In genomic region chr7:111486472-111487142, GRCh38 we compare ENCODE assay signal across 8 cellular contexts.
DNase-seq lines count a peak whose midpoint lies in the region; ATAC-seq, FAIRE-seq and TF ChIP-seq lines count a peak whose summit lies in the region.

No MANE protein-coding gene starts in this region.

- ATAC-seq in HG03066 (IDR thresholded peaks at IDR 0.05; ENCODE audit: low read depth, unreplicated experiment), result peak; percentile 71

- CTCF ChIA-PET in A673 (lab: Charles Lee), result no interaction called here

- H3K4me3 Mint-ChIP-seq in astrocyte (ENCODE audit: unreplicated experiment), result no peak overlapping the region

- H3K4me3 ChIP-seq in A673 (ENCODE audit: low read depth, low read length, poor library complexity, severe bottlenecking), result no peak overlapping the region
- no peak overlapping the region for H3K4me3 ChIP-seq in GM12864 (ENCODE audit: low read depth, low read length)
- no peak overlapping the region for H3K4me3 ChIP-seq in astrocyte (ENCODE audit: insufficient read depth, low read depth, low read length)
- no peak overlapping the region for H3K4me3 ChIP-seq in tibial nerve

- H3K36me3 Mint-ChIP-seq in astrocyte (ENCODE audit: low read depth, unreplicated experiment), result no peaks in the 10 kb centered on the region

- FAIRE-seq in astrocyte (lab: Jason Lieb, UNC), result peak; percentile 89

- no peak overlapping the region for H3K27ac ChIP-seq in A673 (ENCODE audit: low read depth, low read length, poor library complexity, severe bottlenecking)
- H3K27ac ChIP-seq in astrocyte (ENCODE audit: low read depth, low read length), result no peak overlapping the region
- no peak overlapping the region for H3K27ac ChIP-seq in tibial nerve

- H3K9me3 Mint-ChIP-seq in astrocyte (ENCODE audit: unreplicated experiment), result no peaks in the 10 kb centered on the region

- H3K9me3 ChIP-seq in A673 (ENCODE audit: low read depth, low read length, poor library complexity, severe bottlenecking) (no peaks in the 10 kb centered on the region), astrocyte (ENCODE audit: insufficient read depth, low read depth, low read length) (no peaks in the 10 kb centered on the region), tibial nerve (no peaks in the 10 kb centered on the region)

- H2AFZ ChIP-seq in astrocyte (ENCODE audit: low read depth, low read length), result no peak overlapping the region

- intact Hi-C loops in A673 (cut with micrococcal nuclease; ENCODE audit: unreplicated experiment), result loop anchor here (5.0 to 10.0 kb wide), 3 partner anchors 246 to 1642 kb away; partner anchors contain the start of gene LRRN3

- no peak overlapping the region for H3K27ac Mint-ChIP-seq in astrocyte (ENCODE audit: unreplicated experiment)

- H3K9ac ChIP-seq in astrocyte (ENCODE audit: low read length), result no peak overlapping the region

- BruUV-seq in A673 (replicated peaks; lab: Mats Ljungman, UMichigan), result no TSS peak

- H3K36me3 ChIP-seq in A673 (ENCODE audit: insufficient read depth, low read length, poor library complexity, severe bottlenecking), result no peaks in the 10 kb centered on the region
- no peaks in the 10 kb centered on the region for H3K36me3 ChIP-seq in astrocyte (ENCODE audit: insufficient read depth, low read length)
- H3K36me3 ChIP-seq in tibial nerve, result no peaks in the 10 kb centered on the region

- no peaks in the 10 kb centered on the region for H4K20me1 ChIP-seq in astrocyte (ENCODE audit: insufficient read depth, low read length)

- H3K27me3 ChIP-seq in A673 (replicated peaks; ENCODE audit: insufficient read depth, low read depth, low read length, poor library complexity) (no peaks in the 10 kb centered on the region), astrocyte (ENCODE audit: insufficient read depth, low read length) (no peaks in the 10 kb centered on the region), tibial nerve (no peaks in the 10 kb centered on the region)

- no peak overlapping the region for H3K4me2 ChIP-seq in astrocyte (ENCODE audit: low read length)

- H3K4me1 ChIP-seq in A673 (ENCODE audit: insufficient read depth, low read length, poor library complexity, severe bottlenecking) (peaks cover 8% of the 10 kb centered on the region), astrocyte (ENCODE audit: insufficient read depth, low read length) (no peaks in the 10 kb centered on the region), tibial nerve (peaks cover 0 to 4% (median 0%) of the 10 kb centered on the region in 4 donors)

- H3K4me1 Mint-ChIP-seq in astrocyte (ENCODE audit: low read depth, unreplicated experiment), result peaks cover 8% of the 10 kb centered on the region

- H3K27me3 Mint-ChIP-seq in astrocyte (ENCODE audit: low read depth, unreplicated experiment), result no peaks in the 10 kb centered on the region

- H3K79me2 ChIP-seq in astrocyte (ENCODE audit: insufficient read depth, low read length), result no peaks in the 10 kb centered on the region

- no peak for TF ChIP-seq POLR2A in tibial nerve (IDR thresholded peaks at IDR 0.05)

- DNase-seq in A673 (ENCODE audit: low spot score) (peak; percentile 67), GM12864 (ENCODE audit: low read depth) (peak; percentile 10), NCI-H2171 treated with DMSO at 0.1 percent for 48 hours (lab: John Stamatoyannopoulos, UW) (peak; percentile 85), astrocyte (ENCODE audit: low read depth) (peak; percentile 38), iPS-NIHi11 (ENCODE audit: low spot score) (peak; percentile 19), tibial nerve (ENCODE audit: low spot score in 2 of 2) (peak in 1 of 2 donors; percentile 55), mesenteric fat pad (ENCODE audit: low spot score) (no peak)

- TF ChIP-seq CTCF in A673 (conservative IDR thresholded peaks at IDR 0.05; ENCODE audit: low read depth, low read length), result peak; percentile 80
- TF ChIP-seq CTCF in GM12864 (IDR thresholded peaks at IDR 0.05; ENCODE audit: low read depth, low read length, missing control alignments), result peak; percentile 54
- peak; percentile 90 for TF ChIP-seq CTCF in astrocyte (IDR thresholded peaks at IDR 0.05; ENCODE audit: insufficient read depth, low read depth, low read length)
- TF ChIP-seq CTCF in tibial nerve (IDR thresholded peaks at IDR 0.05), result peak; percentile 57 to 73 (median 66)

- no peak for TF ChIP-seq EP300 in tibial nerve (IDR thresholded peaks at IDR 0.05)

- POLR2A ChIA-PET in A673 (lab: Charles Lee; ENCODE audit: low non-redundant PET), result no interaction called here
